ENCODE assay signal across 18 cellular contexts in the genomic region with DNA sequence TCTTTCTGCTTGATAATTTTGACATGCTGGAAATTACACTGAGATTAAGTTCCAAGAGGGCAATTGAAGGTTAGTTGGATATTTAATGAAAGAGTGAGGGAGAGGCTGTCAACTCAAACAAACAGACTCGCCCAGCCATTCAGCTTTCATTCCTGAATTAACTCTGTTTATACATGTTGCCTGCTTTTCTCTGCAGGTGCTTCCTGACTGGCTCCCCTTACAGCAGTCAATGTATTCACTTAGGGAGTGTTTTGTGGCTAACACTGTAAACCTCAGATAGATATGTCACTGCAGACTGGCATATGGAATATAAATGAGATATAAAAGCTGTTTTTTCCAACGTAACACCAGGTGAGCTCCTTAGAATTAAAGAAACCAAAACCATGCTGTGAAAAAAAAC. TPM values are rescaled to one million over a fixed set of nuclear protein-coding genes. Genes with fewer than 3 reads are reported as not detected.
DNase-seq lines count a peak whose midpoint lies in the region; ATAC-seq lines count a peak whose summit lies in the region.
"Had no signal": no experiment of that assay in that cellular context is flagged by ENCODE, and none has a peak within 500 bp of the region (broad histone marks: within the 10 kb centered on the region; RNA-seq: fewer than 3 reads in every experiment).

No MANE protein-coding gene starts in this region.

- DNase-seq in GF-D8 (lab: John Stamatoyannopoulos, UW) (peak; percentile 22), NCI-H146 treated with DMSO at 0.1 percent for 48 hours (lab: John Stamatoyannopoulos, UW; ENCODE audit: unreplicated experiment) (peak; percentile 99), RPMI8226 (peak; percentile 71), iris pigment epithelial cell (ENCODE audit: low read depth) (peak; percentile 15), DMS 273 (lab: John Stamatoyannopoulos, UW; ENCODE audit: unreplicated experiment) (no peak), trophoblast cell (no peak)
- no peak for DNase-seq in stimulated activated CD4-positive, alpha-beta T cell treated with anti-CD3 and anti-CD28 coated beads, Interleukin-12 subunit alpha, Interleukin-12 subunit beta, amount 100 ng/mL, for 4 hours
- DNase-seq: activated CD8-positive, alpha-beta memory T cell treated with anti-CD3 and anti-CD28 coated beads, Interleukin-2, amount 50 U/mL, for 48 hours; effector memory CD4-positive, alpha-beta T cell; foreskin melanocyte; kidney; ovary; small intestine; stimulated activated naive CD8-positive, alpha-beta T cell treated with anti-CD3 and anti-CD28 coated beads, Interleukin-15, amount 100 ng/mL, for 72 hours; T-cell had no signal

- no peak overlapping the region for H4K91ac ChIP-seq in trophoblast cell (ENCODE audit: low read depth, low read length)

- no peaks in the 10 kb centered on the region for H3K36me3 ChIP-seq in trophoblast cell (ENCODE audit: control insufficient read depth in 1 of 2, insufficient read depth in 2 of 2, low read length in 2 of 2)
- H3K36me3 ChIP-seq: ovary had no signal

- H3K4me3 ChIP-seq in trophoblast cell (ENCODE audit: low read depth, low read length) = no peak overlapping the region
- H3K4me3 ChIP-seq: ovary had no signal

- no peak overlapping the region for H2AFZ ChIP-seq in trophoblast cell (ENCODE audit: insufficient read depth, low read length, poor library complexity)

- H3K79me2 ChIP-seq in trophoblast cell (ENCODE audit: control insufficient read depth, insufficient read depth, low read length, poor library complexity) = no peaks in the 10 kb centered on the region

- H3K4ac ChIP-seq in trophoblast cell (ENCODE audit: low read depth, low read length) = no peak overlapping the region

- no peaks in the 10 kb centered on the region for H3K79me1 ChIP-seq in trophoblast cell (ENCODE audit: low read length)

- H4K12ac ChIP-seq in trophoblast cell (ENCODE audit: low read depth, low read length) = no peak overlapping the region

- H3K27ac ChIP-seq in trophoblast cell (ENCODE audit: low read depth, low read length) = no peak overlapping the region
- H3K27ac ChIP-seq: ovary had no signal

- H2AK5ac ChIP-seq in trophoblast cell (ENCODE audit: low read length) = no peak overlapping the region

- no peak overlapping the region for H3K14ac ChIP-seq in trophoblast cell (ENCODE audit: low read length)

- no peaks in the 10 kb centered on the region for H3K27me3 ChIP-seq in trophoblast cell (ENCODE audit: insufficient read depth, low read length)
- H3K27me3 ChIP-seq: ovary had no signal

- no CpG with 5 or more reads among the region's 2 CpGs for WGBS in trophoblast cell (ENCODE audit: extremely low coverage, insufficient coverage, insufficient read length)

- no peak overlapping the region for H3K23ac ChIP-seq in trophoblast cell (ENCODE audit: low read length)

- no peak overlapping the region for H3K4me2 ChIP-seq in trophoblast cell (ENCODE audit: low read length)

- H3K18ac ChIP-seq in trophoblast cell (ENCODE audit: low read length) = no peak overlapping the region

- no peaks in the 10 kb centered on the region for H3K4me1 ChIP-seq in trophoblast cell (ENCODE audit: control insufficient read depth in 1 of 2, insufficient read depth in 2 of 2, low read length in 2 of 2)

- H2BK120ac ChIP-seq in trophoblast cell (ENCODE audit: insufficient read depth, low read length, poor library complexity) = no peak overlapping the region

- ATAC-seq in HG03196 (IDR thresholded peaks at IDR 0.05; ENCODE audit: unreplicated experiment) = no peak
- ATAC-seq: activated CD4-positive, CD25-positive, alpha-beta regulatory T cell treated with anti-CD3 and anti-CD28 coated beads, Interleukin-2, amount 50 U/mL, for 24 hours; stimulated activated naive CD8-positive, alpha-beta T cell treated with anti-CD3 and anti-CD28 coated beads, Interleukin-15, amount 100 ng/mL, for 72 hours; T-cell had no signal

- no peak overlapping the region for H4K8ac ChIP-seq in trophoblast cell (ENCODE audit: low read depth, low read length)

- H2BK12ac ChIP-seq in trophoblast cell (ENCODE audit: low read length) = no peak overlapping the region

- no peaks in the 10 kb centered on the region for H3K9me3 ChIP-seq in trophoblast cell (ENCODE audit: insufficient read depth, low read depth, low read length)
- H3K9me3 ChIP-seq: ovary had no signal

- no peak overlapping the region for H2BK5ac ChIP-seq in trophoblast cell (ENCODE audit: low read depth, low read length, poor library complexity)

- H3K9ac ChIP-seq in trophoblast cell (ENCODE audit: low read length) = no peak overlapping the region

RNA-seq across cellular contexts. Expression of a gene that starts 28.7 kb away (rescaled TPM):
- not detected in 2 replicates for polyA plus RNA-seq in trophoblast cell (2013)
- polyA plus RNA-seq: H1, ovary had no signal

RNA-seq across cellular contexts. Expression of a gene that starts 50.8 kb away (rescaled TPM):
- not detected in 2 replicates for polyA plus RNA-seq in trophoblast cell (2013)
- polyA plus RNA-seq: H1, ovary had no signal

Comparison
In these comparisons a context has a peak if more than half of its experiments do, and no peak if none do; other contexts are left out.
1. DNase-seq: peak in GF-D8 (single experiment), NCI-H146 treated with DMSO at 0.1 percent for 48 hours (single experiment), RPMI8226 (single experiment) and iris pigment epithelial cell (single experiment); none in stimulated activated CD4-positive, alpha-beta T cell treated with anti-CD3 and anti-CD28 coated beads, Interleukin-12 subunit alpha, Interleukin-12 subunit beta, amount 100 ng/mL, for 4 hours (single experiment), DMS 273 (single experiment) and trophoblast cell (0 of 2).